In genomic region chr7:104153287-104153686, GRCh38 we compare ENCODE assay signal across 8 cellular contexts.
"Had no signal": no experiment of that assay in that cellular context is flagged by ENCODE, and none has a peak within 500 bp of the region (broad histone marks: within the 10 kb centered on the region; RNA-seq: fewer than 3 reads in every experiment).

No MANE protein-coding gene starts in this region.

- H3K36me3 ChIP-seq: HAP-1 had no signal

- DNase-seq: GM23248, GOT3, H7, HFFc6, IMR-90 had no signal

- H2AFZ ChIP-seq: GM23248 had no signal

- H3K27ac ChIP-seq: GM23248 had no signal

- H3K4me3 ChIP-seq: GM23248, HAP-1, K562 had no signal

- H3K9ac ChIP-seq: GM23248 had no signal

- H3K9me3 ChIP-seq: HAP-1 had no signal

- ATAC-seq: HCT116, K562 had no signal
